ENCODE assay signal across 18 cellular contexts in the genomic region with DNA sequence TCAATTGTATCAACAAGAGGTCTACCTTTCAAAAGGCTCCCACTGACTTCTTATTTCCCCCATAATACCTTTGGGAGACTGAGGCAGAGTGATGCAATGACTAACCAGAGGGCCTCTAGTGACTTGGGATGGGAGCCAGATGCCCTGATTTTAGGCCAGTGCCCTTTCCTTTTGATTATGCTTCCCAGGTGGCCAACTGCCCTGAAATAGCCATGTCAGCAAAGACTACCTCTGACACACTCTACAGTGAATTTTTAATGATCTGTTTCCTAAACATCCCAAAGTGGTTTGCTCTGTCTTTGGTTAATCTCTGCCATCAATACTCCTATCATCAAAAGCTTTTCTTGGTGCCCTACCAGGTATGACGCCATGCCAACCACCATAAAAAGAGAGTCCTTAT.
A peak's percentile ranks its signal among the peaks of the same experiment; 100 is the strongest.
DNase-seq lines count a peak whose midpoint lies in the region; ATAC-seq and TF ChIP-seq lines count a peak whose summit lies in the region.
"Had no signal": no experiment of that assay in that cellular context is flagged by ENCODE, and none has a peak within 500 bp of the region (broad histone marks: within the 10 kb centered on the region; RNA-seq: fewer than 3 reads in every experiment).

No MANE protein-coding gene starts in this region.

- H3K4me1 ChIP-seq in HCT116 (ENCODE audit: control insufficient read depth in 1 of 2, insufficient read depth in 2 of 2, low read length in 2 of 2): peaks cover 41 to 52% of the 10 kb centered on the region in 2 experiments
- peaks cover 0 to 20% (median 16%) of the 10 kb centered on the region in 4 donors for H3K4me1 ChIP-seq in sigmoid colon
- H3K4me1 ChIP-seq in SJCRH30: peaks cover 16% of the 10 kb centered on the region

- no peak for TF ChIP-seq RAD21 in HCT116 (IDR thresholded peaks at IDR 0.05; ENCODE audit: low read depth)

- no peaks in the 10 kb centered on the region for H3K9me3 ChIP-seq in HCT116 (ENCODE audit: control insufficient read depth in 1 of 2, insufficient read depth in 1 of 2, low read depth in 1 of 2, low read length in 2 of 2)
- no peaks in the 10 kb centered on the region for H3K9me3 ChIP-seq in sigmoid colon
- H3K9me3 ChIP-seq in SJCRH30 (replicated peaks): no peaks in the 10 kb centered on the region
- H3K9me3 ChIP-seq: SK-N-SH had no signal

- H3K9ac ChIP-seq in HCT116 (ENCODE audit: low read length): no peak overlapping the region
- H3K9ac ChIP-seq: SK-N-SH had no signal

- ATAC-seq in activated CD8-positive, alpha-beta T cell treated with anti-CD3 and anti-CD28 coated beads for 36 hours: no peak
- ATAC-seq in activated CD8-positive, alpha-beta T cell treated with anti-CD3 and anti-CD28 coated beads, Interleukin-2, amount 10 ng/mL, durations not matched to agents 7 days and 5 days: no peak
- ATAC-seq in HCT116 (no peak), left lobe of liver (peak; percentile 65), GM18520 (IDR thresholded peaks at IDR 0.05; ENCODE audit: unreplicated experiment) (no peak)

- CTCF ChIA-PET in activated CD8-positive, alpha-beta T cell treated with anti-CD3 and anti-CD28 coated beads for 36 hours (lab: Charles Lee): no interaction called here
- CTCF ChIA-PET in activated CD8-positive, alpha-beta T cell treated with anti-CD3 and anti-CD28 coated beads, Interleukin-2, amount 10 ng/mL, durations not matched to agents 7 days and 5 days (lab: Charles Lee): interaction anchor here (1.8 kb wide), 1 partner anchor 63 kb away, joined by 8 read pairs; no protein-coding TSS in a partner anchor
- CTCF ChIA-PET in HCT116 (lab: Charles Lee): no interaction called here

- no peaks in the 10 kb centered on the region for H3K79me2 ChIP-seq in HCT116 (ENCODE audit: insufficient read depth, low read length)

- no TSS peak for BruUV-seq in HCT116 (replicated peaks; lab: Mats Ljungman, UMichigan)

- H3K27me3 ChIP-seq in HCT116 (ENCODE audit: insufficient read depth, low read length) (no peaks in the 10 kb centered on the region), sigmoid colon (no peaks in the 10 kb centered on the region), SJCRH30 (no peaks in the 10 kb centered on the region)

- RAD21 ChIA-PET in HCT116 (lab: Charles Lee; ENCODE audit: low non-redundant PET in 1 of 2, low total read pairs in 2 of 2, uncharacterized antibody in 2 of 2, unreplicated experiment in 2 of 2): no interaction called here

- no peaks in the 10 kb centered on the region for H3K27me3 Mint-ChIP-seq in activated CD8-positive, alpha-beta T cell treated with anti-CD3 and anti-CD28 coated beads for 36 hours
- no peaks in the 10 kb centered on the region for H3K27me3 Mint-ChIP-seq in activated CD8-positive, alpha-beta T cell treated with anti-CD3 and anti-CD28 coated beads, Interleukin-2, amount 10 ng/mL, durations not matched to agents 7 days and 5 days (ENCODE audit: low read depth)
- H3K27me3 Mint-ChIP-seq: IgD-negative memory B cell had no signal

- no peak for DNase-seq in activated CD8-positive, alpha-beta T cell treated with anti-CD3 and anti-CD28 coated beads for 36 hours
- no peak for DNase-seq in activated CD8-positive, alpha-beta T cell treated with anti-CD3 and anti-CD28 coated beads, Interleukin-2, amount 10 ng/mL, durations not matched to agents 7 days and 5 days
- DNase-seq in HCT116 (ENCODE audit: low read depth, low spot score) (no peak), left lobe of liver (ENCODE audit: low spot score) (peak; percentile 66), sigmoid colon (no peak), coronary artery (ENCODE audit: low spot score) (no peak), SJCRH30 (no peak)
- DNase-seq: H7; HFFc6; Kasumi-1; NCI-H1694 treated with DMSO at 0.1 percent for 48 hours; NCI-H2081 treated with DMSO at 0.1 percent for 48 hours; NCI-H69; NK-92 treated with Interleukin-12 subunit alpha and Interleukin-12 subunit beta, amount 100 ng/mL, for 24 hours; SHP77 treated with DMSO at 0.1 percent for 48 hours; SK-N-SH had no signal

- POLR2A ChIA-PET in activated CD8-positive, alpha-beta T cell treated with anti-CD3 and anti-CD28 coated beads for 36 hours (lab: Charles Lee): no interaction called here
- POLR2A ChIA-PET in activated CD8-positive, alpha-beta T cell treated with anti-CD3 and anti-CD28 coated beads, Interleukin-2, amount 10 ng/mL, durations not matched to agents 7 days and 5 days (lab: Charles Lee): no interaction called here
- POLR2A ChIA-PET in HCT116 (lab: Charles Lee): no interaction called here

- H3K4me2 ChIP-seq in HCT116 (ENCODE audit: low read length): no peak overlapping the region
- H3K4me2 ChIP-seq: SK-N-SH had no signal

- TF ChIP-seq EP300 in sigmoid colon (IDR thresholded peaks at IDR 0.05): no peak

- H2AFZ ChIP-seq in HCT116 (ENCODE audit: low read depth, low read length, poor library complexity, severe bottlenecking): no peak overlapping the region

- no peak overlapping the region for H3K4me3 Mint-ChIP-seq in activated CD8-positive, alpha-beta T cell treated with anti-CD3 and anti-CD28 coated beads for 36 hours
- H3K4me3 Mint-ChIP-seq in activated CD8-positive, alpha-beta T cell treated with anti-CD3 and anti-CD28 coated beads, Interleukin-2, amount 10 ng/mL, durations not matched to agents 7 days and 5 days: no peak overlapping the region
- H3K4me3 Mint-ChIP-seq: HFFc6, IgD-negative memory B cell had no signal

- H3K36me3 ChIP-seq in HCT116 (ENCODE audit: control insufficient read depth in 1 of 2, insufficient read depth in 2 of 2, low read length in 2 of 2): no peaks in the 10 kb centered on the region
- H3K36me3 ChIP-seq in sigmoid colon: peaks cover 0 to 7% (median 0%) of the 10 kb centered on the region in 4 donors
- peaks cover 8% of the 10 kb centered on the region for H3K36me3 ChIP-seq in SJCRH30

- peaks cover 52% of the 10 kb centered on the region for H3K36me3 Mint-ChIP-seq in activated CD8-positive, alpha-beta T cell treated with anti-CD3 and anti-CD28 coated beads for 36 hours (ENCODE audit: low read depth)
- H3K36me3 Mint-ChIP-seq in activated CD8-positive, alpha-beta T cell treated with anti-CD3 and anti-CD28 coated beads, Interleukin-2, amount 10 ng/mL, durations not matched to agents 7 days and 5 days (ENCODE audit: low read depth): peaks cover 43% of the 10 kb centered on the region

- H4K20me1 ChIP-seq in HCT116 (ENCODE audit: insufficient read depth): no peaks in the 10 kb centered on the region

- TF ChIP-seq POLR2A in HCT116 (IDR thresholded peaks at IDR 0.05; ENCODE audit: borderline replicate concordance, extremely low read depth, insufficient read depth, insufficient read length) (no peak), sigmoid colon (IDR thresholded peaks at IDR 0.05) (no peak)

- no peaks in the 10 kb centered on the region for H3K9me3 Mint-ChIP-seq in activated CD8-positive, alpha-beta T cell treated with anti-CD3 and anti-CD28 coated beads for 36 hours
- no peaks in the 10 kb centered on the region for H3K9me3 Mint-ChIP-seq in activated CD8-positive, alpha-beta T cell treated with anti-CD3 and anti-CD28 coated beads, Interleukin-2, amount 10 ng/mL, durations not matched to agents 7 days and 5 days (ENCODE audit: insufficient read depth)
- H3K9me3 Mint-ChIP-seq: HFFc6 had no signal

- peak overlapping the region; percentile 98 for H3K27ac Mint-ChIP-seq in activated CD8-positive, alpha-beta T cell treated with anti-CD3 and anti-CD28 coated beads for 36 hours
- H3K27ac Mint-ChIP-seq in activated CD8-positive, alpha-beta T cell treated with anti-CD3 and anti-CD28 coated beads, Interleukin-2, amount 10 ng/mL, durations not matched to agents 7 days and 5 days: no peak overlapping the region
- H3K27ac Mint-ChIP-seq: HFFc6, IgD-negative memory B cell had no signal

- intact Hi-C loops in activated CD8-positive, alpha-beta T cell treated with anti-CD3 and anti-CD28 coated beads for 36 hours (cut with micrococcal nuclease): no loop called here
- intact Hi-C loops in HCT116 (cut with micrococcal nuclease) (loop anchor here (10.0 kb wide), 1 partner anchor 163 kb away; no protein-coding TSS in a partner anchor), sigmoid colon (cut with DNase I) (no loop called here)

- H3K27ac ChIP-seq in HCT116 (ENCODE audit: low read depth, low read length) (peak overlapping the region; percentile 68; the same call in 1 of the 2 replicates), sigmoid colon (peak overlapping the region in 3 of 4 donors; percentile 76 to 82 (median 78)), coronary artery (peak overlapping the region in 1 of 2 donors; percentile 78), SJCRH30 (no peak overlapping the region)

- H3K4me1 Mint-ChIP-seq in activated CD8-positive, alpha-beta T cell treated with anti-CD3 and anti-CD28 coated beads for 36 hours (ENCODE audit: low read depth): peaks cover 32% of the 10 kb centered on the region
- peaks cover 23% of the 10 kb centered on the region for H3K4me1 Mint-ChIP-seq in activated CD8-positive, alpha-beta T cell treated with anti-CD3 and anti-CD28 coated beads, Interleukin-2, amount 10 ng/mL, durations not matched to agents 7 days and 5 days (ENCODE audit: low read depth)

- no peak for TF ChIP-seq CTCF in activated CD8-positive, alpha-beta T cell treated with anti-CD3 and anti-CD28 coated beads for 36 hours (IDR thresholded peaks at IDR 0.05)
- TF ChIP-seq CTCF in HCT116 (IDR thresholded peaks at IDR 0.05 in 2 of 3, conservative IDR thresholded peaks at IDR 0.05 in 1 of 3; ENCODE audit: borderline replicate concordance in 1 of 3, insufficient read depth in 1 of 3, low read depth in 2 of 3, low read length in 2 of 3): no peak
- no peak for TF ChIP-seq CTCF in sigmoid colon (IDR thresholded peaks at IDR 0.05)
- TF ChIP-seq CTCF in coronary artery (IDR thresholded peaks at IDR 0.05): no peak

- 80 to 95% methylated on average over 1 of the region's 1 CpG for WGBS in sigmoid colon, 2 donors

- no peaks in the 10 kb centered on the region for H3K9me2 ChIP-seq in HCT116 (ENCODE audit: insufficient read depth)
- H3K9me2 ChIP-seq: SK-N-SH had no signal

- no peak overlapping the region for H3K4me3 ChIP-seq in HCT116 (replicated peaks in 1 of 2; ENCODE audit: low read depth in 1 of 2, low read length in 2 of 2)
- no peak overlapping the region for H3K4me3 ChIP-seq in sigmoid colon
- no peak overlapping the region for H3K4me3 ChIP-seq in coronary artery
- H3K4me3 ChIP-seq in SJCRH30: no peak overlapping the region

TF ChIP-seq in HCT116, 20 proteins besides CTCF, POLR2A, EP300 and RAD21 (continues in another document):
- TF ChIP-seq YY1 (IDR thresholded peaks at IDR 0.05; ENCODE audit: extremely low read depth, insufficient replicate concordance, low read depth, low read length) (no peak), EZH2 (IDR thresholded peaks at IDR 0.05) (no peak), JUND (IDR thresholded peaks at IDR 0.05) (no peak), CBX3 (IDR thresholded peaks at IDR 0.05; ENCODE audit: low read depth) (no peak)
- TF ChIP-seq, protein P1, sequence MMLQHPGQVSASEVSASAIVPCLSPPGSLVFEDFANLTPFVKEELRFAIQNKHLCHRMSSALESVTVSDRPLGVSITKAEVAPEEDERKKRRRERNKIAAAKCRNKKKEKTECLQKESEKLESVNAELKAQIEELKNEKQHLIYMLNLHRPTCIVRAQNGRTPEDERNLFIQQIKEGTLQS (IDR thresholded peaks at IDR 0.05): no peak
